20 cellular contexts compared by ENCODE assay signal in genomic region chr1:174841747-174842146, GRCh38.
DNase-seq lines count a peak whose midpoint lies in the region; ATAC-seq and TF ChIP-seq lines count a peak whose summit lies in the region.
"Had no signal": no experiment of that assay in that cellular context is flagged by ENCODE, and none has a peak within 500 bp of the region (broad histone marks: within the 10 kb centered on the region; RNA-seq: fewer than 3 reads in every experiment).

No MANE protein-coding gene starts in this region.

- peaks cover 16% of the 10 kb centered on the region for H3K4me1 ChIP-seq in OCI-LY3 (ENCODE audit: low read length)
- H3K4me1 ChIP-seq in GM23338 (ENCODE audit: insufficient read depth) = no peaks in the 10 kb centered on the region; the same call in 1 of the 2 replicates
- H3K4me1 ChIP-seq: body of pancreas, parathyroid adenoma had no signal

- POLR2A ChIA-PET in activated CD8-positive, alpha-beta T cell treated with anti-CD3 and anti-CD28 coated beads, Interleukin-2, amount 10 ng/mL, durations not matched to agents 7 days and 5 days (lab: Charles Lee) = no interaction called here

- H3K27me3 ChIP-seq in OCI-LY3 (ENCODE audit: low read depth, low read length) (no peaks in the 10 kb centered on the region), GM23338 (ENCODE audit: insufficient read depth) (no peaks in the 10 kb centered on the region)
- H3K27me3 ChIP-seq: body of pancreas had no signal

- H3K27ac Mint-ChIP-seq in effector memory CD8-positive, alpha-beta T cell = peak overlapping the region; percentile 9 to 33
- no peak overlapping the region for H3K27ac Mint-ChIP-seq in activated CD8-positive, alpha-beta T cell treated with anti-CD3 and anti-CD28 coated beads, Interleukin-2, amount 10 ng/mL, durations not matched to agents 7 days and 5 days
- no peak overlapping the region for H3K27ac Mint-ChIP-seq in GM23338
- H3K27ac Mint-ChIP-seq: activated CD4-positive, alpha-beta memory T cell treated with anti-CD3 and anti-CD28 coated beads, Interleukin-2, amount 10 ng/mL, durations not matched to agents 7 days and 5 days; activated naive CD8-positive, alpha-beta T cell treated with anti-CD3 and anti-CD28 coated beads, Interleukin-2, amount 10 ng/mL, durations not matched to agents 7 days and 5 days; activated T-cell treated with anti-CD3 and anti-CD28 coated beads, Interleukin-2, amount 50 U/mL, for 72 hours had no signal

- peaks cover 9% of the 10 kb centered on the region for H3K36me3 Mint-ChIP-seq in effector memory CD8-positive, alpha-beta T cell (ENCODE audit: insufficient read depth)
- H3K36me3 Mint-ChIP-seq in activated CD8-positive, alpha-beta T cell treated with anti-CD3 and anti-CD28 coated beads, Interleukin-2, amount 10 ng/mL, durations not matched to agents 7 days and 5 days (ENCODE audit: low read depth) = no peaks in the 10 kb centered on the region
- no peaks in the 10 kb centered on the region for H3K36me3 Mint-ChIP-seq in GM23338 (ENCODE audit: low read depth)

- H3F3A ChIP-seq in GM23338 (replicated peaks; ENCODE audit: low read depth) = 0 out of 2 replicates have a peak, but pooled peaks cover 6% of the 10 kb centered on the region

- H3K79me2 ChIP-seq in OCI-LY3 (ENCODE audit: low read length) (no peaks in the 10 kb centered on the region), GM23338 (replicated peaks; ENCODE audit: insufficient read depth) (no peaks in the 10 kb centered on the region)
- H3K79me2 ChIP-seq: parathyroid adenoma had no signal

- CTCF ChIA-PET in activated CD8-positive, alpha-beta T cell treated with anti-CD3 and anti-CD28 coated beads, Interleukin-2, amount 10 ng/mL, durations not matched to agents 7 days and 5 days (lab: Charles Lee) = no interaction called here

- no peaks in the 10 kb centered on the region for H3K9me3 ChIP-seq in OCI-LY3 (ENCODE audit: insufficient read depth, low read length)
- H3K9me3 ChIP-seq: body of pancreas had no signal

- ATAC-seq in HG02973 (IDR thresholded peaks at IDR 0.05; ENCODE audit: unreplicated experiment) = peak; percentile 56
- ATAC-seq in effector memory CD8-positive, alpha-beta T cell (replicated peaks) = peak; percentile 51
- ATAC-seq in activated CD8-positive, alpha-beta T cell treated with anti-CD3 and anti-CD28 coated beads, Interleukin-2, amount 10 ng/mL, durations not matched to agents 7 days and 5 days = no peak
- no peak for ATAC-seq in HG02759 (IDR thresholded peaks at IDR 0.05; ENCODE audit: unreplicated experiment)
- ATAC-seq in GM23338 = no peak
- ATAC-seq: activated T-cell treated with anti-CD3 and anti-CD28 coated beads, Interleukin-2, amount 50 U/mL, for 72 hours; body of pancreas; naive thymus-derived CD8-positive, alpha-beta T cell had no signal

- no peak overlapping the region for H3K4me3 ChIP-seq in OCI-LY3 (ENCODE audit: low read length)
- H3K4me3 ChIP-seq in GM23338 = no peak overlapping the region
- H3K4me3 ChIP-seq: body of pancreas had no signal

- no peaks in the 10 kb centered on the region for H3K9me3 Mint-ChIP-seq in effector memory CD8-positive, alpha-beta T cell
- no peaks in the 10 kb centered on the region for H3K9me3 Mint-ChIP-seq in activated CD8-positive, alpha-beta T cell treated with anti-CD3 and anti-CD28 coated beads, Interleukin-2, amount 10 ng/mL, durations not matched to agents 7 days and 5 days (ENCODE audit: insufficient read depth)
- no peaks in the 10 kb centered on the region for H3K9me3 Mint-ChIP-seq in GM23338
- H3K9me3 Mint-ChIP-seq: activated CD4-positive, alpha-beta memory T cell treated with anti-CD3 and anti-CD28 coated beads, Interleukin-2, amount 10 ng/mL, durations not matched to agents 7 days and 5 days; activated naive CD8-positive, alpha-beta T cell treated with anti-CD3 and anti-CD28 coated beads, Interleukin-2, amount 10 ng/mL, durations not matched to agents 7 days and 5 days; activated T-cell treated with anti-CD3 and anti-CD28 coated beads, Interleukin-2, amount 50 U/mL, for 72 hours; naive thymus-derived CD8-positive, alpha-beta T cell had no signal

- DNase-seq in GM13976 (ENCODE audit: low spot score) (peak; percentile 34), RKO (ENCODE audit: low spot score) (no peak), GM23338 (ENCODE audit: low spot score) (no peak)
- no peak for DNase-seq in effector memory CD8-positive, alpha-beta T cell
- no peak for DNase-seq in activated CD8-positive, alpha-beta T cell treated with anti-CD3 and anti-CD28 coated beads, Interleukin-2, amount 10 ng/mL, durations not matched to agents 7 days and 5 days
- DNase-seq: activated CD4-positive, alpha-beta memory T cell treated with anti-CD3 and anti-CD28 coated beads, Interleukin-2, amount 10 ng/mL, durations not matched to agents 7 days and 5 days; activated naive CD8-positive, alpha-beta T cell treated with anti-CD3 and anti-CD28 coated beads, Interleukin-2, amount 10 ng/mL, durations not matched to agents 7 days and 5 days; activated T-cell treated with anti-CD3 and anti-CD28 coated beads, Interleukin-2, amount 50 U/mL, for 72 hours; body of pancreas; hypothalamus; kidney; naive thymus-derived CD8-positive, alpha-beta T cell; NCI-H1105; NCI-H2107; NCI-H748 treated with DMSO at 0.1 percent for 48 hours had no signal

- H3K27ac ChIP-seq in OCI-LY3 (ENCODE audit: low read length) (no peak overlapping the region), GM23338 (ENCODE audit: low read depth) (no peak overlapping the region)
- H3K27ac ChIP-seq: body of pancreas, parathyroid adenoma, VCaP had no signal

- H3K36me3 ChIP-seq in OCI-LY3 (replicated peaks; ENCODE audit: low read depth, low read length) = no peaks in the 10 kb centered on the region
- H3K36me3 ChIP-seq in GM23338 (ENCODE audit: insufficient read depth) = no peaks in the 10 kb centered on the region

- in situ Hi-C loops in GM13976 (cut with MboI; ENCODE audit: low sequenced_read_pairs, unreplicated experiment) = no loop called here

- H3K9me2 ChIP-seq in GM23338 (ENCODE audit: insufficient read depth) = no peaks in the 10 kb centered on the region; the same call in 1 of the 2 replicates

- no peak overlapping the region for H3K9ac ChIP-seq in OCI-LY3 (ENCODE audit: low read length)
- H3K9ac ChIP-seq: parathyroid adenoma had no signal

- TF ChIP-seq CTCF in GM13976 (IDR thresholded peaks at IDR 0.05; ENCODE audit: borderline replicate concordance, control extremely low read depth, extremely low read depth, insufficient read depth, missing control alignments) (no peak), OCI-LY3 (IDR thresholded peaks at IDR 0.05; ENCODE audit: low read depth, low read length) (no peak), GM23338 (conservative IDR thresholded peaks at IDR 0.05; ENCODE audit: low read depth in 2 of 2) (no peak)

- 0 out of 2 replicates have a peak, but pooled peaks cover 2% of the 10 kb centered on the region for H4K20me1 ChIP-seq in OCI-LY3 (ENCODE audit: insufficient read depth, low read length)
- H4K20me1 ChIP-seq in GM23338 (replicated peaks; ENCODE audit: insufficient read depth) = no peaks in the 10 kb centered on the region

- H3K4me3 Mint-ChIP-seq in effector memory CD8-positive, alpha-beta T cell = no peak overlapping the region
- H3K4me3 Mint-ChIP-seq in activated CD8-positive, alpha-beta T cell treated with anti-CD3 and anti-CD28 coated beads, Interleukin-2, amount 10 ng/mL, durations not matched to agents 7 days and 5 days = no peak overlapping the region
- no peak overlapping the region for H3K4me3 Mint-ChIP-seq in GM23338
- H3K4me3 Mint-ChIP-seq: activated CD4-positive, alpha-beta memory T cell treated with anti-CD3 and anti-CD28 coated beads, Interleukin-2, amount 10 ng/mL, durations not matched to agents 7 days and 5 days; activated naive CD8-positive, alpha-beta T cell treated with anti-CD3 and anti-CD28 coated beads, Interleukin-2, amount 10 ng/mL, durations not matched to agents 7 days and 5 days; activated T-cell treated with anti-CD3 and anti-CD28 coated beads, Interleukin-2, amount 50 U/mL, for 72 hours; naive thymus-derived CD8-positive, alpha-beta T cell had no signal

- H2AFZ ChIP-seq in OCI-LY3 (ENCODE audit: low read depth, low read length) (no peak overlapping the region), GM23338 (no peak overlapping the region)
- H2AFZ ChIP-seq: parathyroid adenoma had no signal

- H3K4me1 Mint-ChIP-seq in effector memory CD8-positive, alpha-beta T cell (ENCODE audit: low read depth in 2 of 2) = peaks cover 10 to 17% of the 10 kb centered on the region in 2 donors
- peaks cover 4% of the 10 kb centered on the region for H3K4me1 Mint-ChIP-seq in activated CD8-positive, alpha-beta T cell treated with anti-CD3 and anti-CD28 coated beads, Interleukin-2, amount 10 ng/mL, durations not matched to agents 7 days and 5 days (ENCODE audit: low read depth)
- no peaks in the 10 kb centered on the region for H3K4me1 Mint-ChIP-seq in GM23338
- H3K4me1 Mint-ChIP-seq: activated naive CD8-positive, alpha-beta T cell treated with anti-CD3 and anti-CD28 coated beads, Interleukin-2, amount 10 ng/mL, durations not matched to agents 7 days and 5 days had no signal

- H3K4me2 ChIP-seq in OCI-LY3 (ENCODE audit: low read length) = peak overlapping the region; percentile 29; the same call in 1 of the 2 replicates
- H3K4me2 ChIP-seq in GM23338 = no peak overlapping the region

- H3K27me3 Mint-ChIP-seq in effector memory CD8-positive, alpha-beta T cell = no peaks in the 10 kb centered on the region
- no peaks in the 10 kb centered on the region for H3K27me3 Mint-ChIP-seq in activated CD8-positive, alpha-beta T cell treated with anti-CD3 and anti-CD28 coated beads, Interleukin-2, amount 10 ng/mL, durations not matched to agents 7 days and 5 days (ENCODE audit: low read depth)
- H3K27me3 Mint-ChIP-seq in GM23338 (ENCODE audit: insufficient read depth, low read depth, poor library complexity) = no peaks in the 10 kb centered on the region
- H3K27me3 Mint-ChIP-seq: activated CD4-positive, alpha-beta memory T cell treated with anti-CD3 and anti-CD28 coated beads, Interleukin-2, amount 10 ng/mL, durations not matched to agents 7 days and 5 days; activated naive CD8-positive, alpha-beta T cell treated with anti-CD3 and anti-CD28 coated beads, Interleukin-2, amount 10 ng/mL, durations not matched to agents 7 days and 5 days; naive thymus-derived CD8-positive, alpha-beta T cell had no signal

TF ChIP-seq in GM23338, 12 proteins besides CTCF, POLR2A, EP300 and RAD21 (continues in another document):
- TF ChIP-seq EZH2phosphoT487 (IDR thresholded peaks at IDR 0.05; ENCODE audit: unreplicated experiment) = no peak
- no peak for TF ChIP-seq CREB1 (CRISPR knock-in tag; IDR thresholded peaks at IDR 0.05; ENCODE audit: low read depth)
- no peak for TF ChIP-seq EZH2 (IDR thresholded peaks at IDR 0.05; ENCODE audit: low read depth, unreplicated experiment)
- no peak for TF ChIP-seq ZNF331 (CRISPR knock-in tag; IDR thresholded peaks at IDR 0.05; ENCODE audit: low read depth)

Comparison
In these comparisons a context has a peak if more than half of its experiments do, and no peak if none do; other contexts are left out.
1. ATAC-seq: peak in HG02973 (single experiment) and effector memory CD8-positive, alpha-beta T cell (single experiment); none in activated CD8-positive, alpha-beta T cell treated with anti-CD3 and anti-CD28 coated beads, Interleukin-2, amount 10 ng/mL, durations not matched to agents 7 days and 5 days (single experiment), HG02759 (single experiment) and GM23338 (single experiment).
2. H3K27ac Mint-ChIP-seq: peak in effector memory CD8-positive, alpha-beta T cell (2 of 2); none in activated CD8-positive, alpha-beta T cell treated with anti-CD3 and anti-CD28 coated beads, Interleukin-2, amount 10 ng/mL, durations not matched to agents 7 days and 5 days (single experiment) and GM23338 (single experiment).